Comparison of ENCODE assay signal across 11 cellular contexts in genomic region chr6:31568537-31568961, GRCh38. TPM values are rescaled to one million over a fixed set of nuclear protein-coding genes. Genes with fewer than 3 reads are reported as not detected.
DNase-seq lines count a peak whose midpoint lies in the region; ATAC-seq lines count a peak whose summit lies in the region.
"Had no signal": no experiment of that assay in that cellular context is flagged by ENCODE, and none has a peak within 500 bp of the region (broad histone marks: within the 10 kb centered on the region; RNA-seq: fewer than 3 reads in every experiment).

No MANE protein-coding gene starts in this region.

- no peak overlapping the region for H3K27ac ChIP-seq in trophoblast cell (ENCODE audit: low read depth, low read length)
- H3K27ac ChIP-seq: C4-2B had no signal

- no peak overlapping the region for H2AFZ ChIP-seq in trophoblast cell (ENCODE audit: insufficient read depth, low read length, poor library complexity)

- H4K12ac ChIP-seq in trophoblast cell (ENCODE audit: low read depth, low read length) = no peak overlapping the region

- peaks cover 6% of the 10 kb centered on the region for H3K79me1 ChIP-seq in trophoblast cell (ENCODE audit: low read length)

- peak overlapping the region; percentile 72 for H2BK12ac ChIP-seq in trophoblast cell (ENCODE audit: low read length)

- no peak overlapping the region for H3K4ac ChIP-seq in trophoblast cell (ENCODE audit: low read depth, low read length)

- intact Hi-C loops in left ventricle myocardium superior (cut with micrococcal nuclease) (no loop called here), Right ventricle myocardium inferior (cut with DNase I) (no loop called here)

- no peak overlapping the region for H3K23ac ChIP-seq in trophoblast cell (ENCODE audit: low read length)

- no peak overlapping the region for H3K4me3 ChIP-seq in trophoblast cell (ENCODE audit: low read depth, low read length)

- H2AK5ac ChIP-seq in trophoblast cell (ENCODE audit: low read length) = peak overlapping the region; percentile 84

- no peaks in the 10 kb centered on the region for H3K27me3 ChIP-seq in trophoblast cell (ENCODE audit: insufficient read depth, low read length)

- no peak overlapping the region for H3K18ac ChIP-seq in trophoblast cell (ENCODE audit: low read length)

- DNase-seq in left ventricle myocardium superior = no peak
- no peak for DNase-seq in Right ventricle myocardium inferior (ENCODE audit: missing footprints)
- DNase-seq in activated CD4-positive, alpha-beta T cell treated with anti-CD3 and anti-CD28 coated beads for 48 hours = peak; percentile 81
- DNase-seq in trophoblast cell = peak; percentile 31 to 44
- DNase-seq in OCI-M1 (lab: John Stamatoyannopoulos, UW) = no peak
- DNase-seq in GF-D8 (lab: John Stamatoyannopoulos, UW) = no peak
- no peak for DNase-seq in Ammon's horn (ENCODE audit: low spot score)

- no peak overlapping the region for H2BK5ac ChIP-seq in trophoblast cell (ENCODE audit: low read depth, low read length, poor library complexity)

- no peak overlapping the region for H3K4me2 ChIP-seq in trophoblast cell (ENCODE audit: low read length)

- WGBS in trophoblast cell (ENCODE audit: extremely low coverage, insufficient coverage, insufficient read length) = no CpG with 5 or more reads among the region's 3 CpGs

- no peaks in the 10 kb centered on the region for H3K36me3 ChIP-seq in trophoblast cell (ENCODE audit: control insufficient read depth in 1 of 2, insufficient read depth in 2 of 2, low read length in 2 of 2)

- no peak overlapping the region for H4K8ac ChIP-seq in trophoblast cell (ENCODE audit: low read depth, low read length)

- no peaks in the 10 kb centered on the region for H3K9me3 ChIP-seq in trophoblast cell (ENCODE audit: insufficient read depth, low read depth, low read length)

- no peak overlapping the region for H2BK120ac ChIP-seq in trophoblast cell (ENCODE audit: insufficient read depth, low read length, poor library complexity)

- no peaks in the 10 kb centered on the region for H3K79me2 ChIP-seq in trophoblast cell (ENCODE audit: control insufficient read depth, insufficient read depth, low read length, poor library complexity)

- ATAC-seq in left ventricle myocardium superior = peak; percentile 48
- ATAC-seq in Right ventricle myocardium inferior = no peak
- peak; percentile 50 for ATAC-seq in HG03139 (IDR thresholded peaks at IDR 0.05; ENCODE audit: unreplicated experiment)

- no peak overlapping the region for H3K14ac ChIP-seq in trophoblast cell (ENCODE audit: low read length)

- H4K91ac ChIP-seq in trophoblast cell (ENCODE audit: low read depth, low read length) = no peak overlapping the region

- no peak overlapping the region for H3K9ac ChIP-seq in trophoblast cell (ENCODE audit: low read length)

- H3K4me1 ChIP-seq in trophoblast cell (ENCODE audit: control insufficient read depth in 1 of 2, insufficient read depth in 2 of 2, low read length in 2 of 2) = peaks cover 8 to 9% of the 10 kb centered on the region in 2 experiments

RNA-seq across cellular contexts. Expression of gene LTA, which starts 3.5 kb away (rescaled TPM):
- total RNA-seq in left ventricle myocardium superior (not detected), Right ventricle myocardium inferior (not detected)
- 0.16 and 0.26 TPM in 2 replicates for polyA plus RNA-seq in trophoblast cell (2013)
- total RNA-seq: temporal lobe had no signal

RNA-seq across cellular contexts. Expression of gene TNF, which starts 6.8 kb away (rescaled TPM):
- total RNA-seq in left ventricle myocardium superior = 0.35 TPM
- 0.51 TPM for total RNA-seq in Right ventricle myocardium inferior
- polyA plus RNA-seq in trophoblast cell (2013) = 2.0 and 2.1 TPM in 2 replicates
- total RNA-seq: temporal lobe had no signal

RNA-seq across cellular contexts. Expression of gene LTB, which starts 13.7 kb away (rescaled TPM):
- total RNA-seq in left ventricle myocardium superior (0.40 TPM), Right ventricle myocardium inferior (1.6 TPM)
- 3.6 and 3.9 TPM in 2 replicates for polyA plus RNA-seq in trophoblast cell (2013)
- total RNA-seq: temporal lobe had no signal
- polyA plus RNA-seq: keratinocyte had no signal

RNA-seq across cellular contexts. Expression of gene LST1, which starts 17.5 kb away (rescaled TPM):
- total RNA-seq in left ventricle myocardium superior (6.9 TPM), Right ventricle myocardium inferior (9.0 TPM)
- polyA plus RNA-seq in trophoblast cell (2013) = 0.31 and 0.34 TPM in 2 replicates
- polyA plus RNA-seq: keratinocyte had no signal

RNA-seq across cellular contexts. Expression of gene NFKBIL1, which starts 21.1 kb away (rescaled TPM):
- total RNA-seq in left ventricle myocardium superior = 12.7 TPM
- total RNA-seq in Right ventricle myocardium inferior = 10.8 TPM
- 14.9 and 15.8 TPM in 2 replicates for polyA plus RNA-seq in trophoblast cell (2013)

Comparison
In these comparisons a context has a peak if more than half of its experiments do, and no peak if none do; other contexts are left out.
1. DNase-seq: peak in activated CD4-positive, alpha-beta T cell treated with anti-CD3 and anti-CD28 coated beads for 48 hours (single experiment) and trophoblast cell (2 of 2); none in left ventricle myocardium superior (single experiment), Right ventricle myocardium inferior (single experiment), OCI-M1 (single experiment), GF-D8 (single experiment) and Ammon's horn (single experiment).